In genomic region chr3:11514191-11514770, GRCh38 we compare ENCODE assay signal across 9 cellular contexts.
DNase-seq lines count a peak whose midpoint lies in the region; ATAC-seq, FAIRE-seq and TF ChIP-seq lines count a peak whose summit lies in the region.
"Had no signal": no experiment of that assay in that cellular context is flagged by ENCODE, and none has a peak within 500 bp of the region (broad histone marks: within the 10 kb centered on the region; RNA-seq: fewer than 3 reads in every experiment).

No MANE protein-coding gene starts in this region.

- ATAC-seq in Panc1 (no peak; the same call in 1 of the 2 replicates), pancreas (peak in 3 of 4 donors; percentile 69 to 93 (median 86)), GM18868 (IDR thresholded peaks at IDR 0.05; ENCODE audit: unreplicated experiment) (no peak), GM18520 (IDR thresholded peaks at IDR 0.05; ENCODE audit: unreplicated experiment) (no peak)

- H3K4me1 ChIP-seq in Panc1 (ENCODE audit: control insufficient read depth, insufficient read depth, low read length) (peaks cover 18% of the 10 kb centered on the region), esophagus squamous epithelium (peaks cover 0 to 36% (median 19%) of the 10 kb centered on the region in 3 donors), pancreas (peaks cover 2 to 13% (median 5%) of the 10 kb centered on the region in 3 donors)

- POLR2A ChIA-PET in Panc1 (lab: Charles Lee): no interaction called here

- no peak overlapping the region for H3K4me3 ChIP-seq in Panc1 (ENCODE audit: low read depth in 2 of 2, low read length in 2 of 2)
- no peak overlapping the region for H3K4me3 ChIP-seq in esophagus squamous epithelium
- no peak overlapping the region for H3K4me3 ChIP-seq in pancreas

- H3K9me3 ChIP-seq in Panc1 (ENCODE audit: control insufficient read depth, insufficient read depth, low read depth, low read length) (no peaks in the 10 kb centered on the region), esophagus squamous epithelium (no peaks in the 10 kb centered on the region), pancreas (no peaks in the 10 kb centered on the region)

- in situ Hi-C loops in Panc1 (cut with HindIII; ENCODE audit: low pct_unique_long_range_greater_than_20kb, low sequenced_read_pairs): no loop called here

- peaks cover 11% of the 10 kb centered on the region for H3K4me1 Mint-ChIP-seq in CD14-positive monocyte
- peaks cover 4% of the 10 kb centered on the region for H3K4me1 Mint-ChIP-seq in activated naive CD4-positive, alpha-beta T cell treated with anti-CD3 and anti-CD28 coated beads for 36 hours (ENCODE audit: low read depth)

- no peak for TF ChIP-seq POLR2A in esophagus squamous epithelium (IDR thresholded peaks at IDR 0.05)
- no peak for TF ChIP-seq POLR2A in erythroblast (IDR thresholded peaks at IDR 0.05; ENCODE audit: low read length)

- H3K27ac Mint-ChIP-seq in CD14-positive monocyte: peak overlapping the region in 5 of 7 donors; percentile 35 to 73 (median 50)
- H3K27ac Mint-ChIP-seq in activated naive CD4-positive, alpha-beta T cell treated with anti-CD3 and anti-CD28 coated beads for 36 hours: no peak overlapping the region

- H3K36me3 ChIP-seq in Panc1 (ENCODE audit: control insufficient read depth, insufficient read depth, low read length): no peaks in the 10 kb centered on the region
- H3K36me3 ChIP-seq in esophagus squamous epithelium: no peaks in the 10 kb centered on the region
- no peaks in the 10 kb centered on the region for H3K36me3 ChIP-seq in pancreas

- no TSS peak for BruUV-seq in Panc1 (replicated peaks; lab: Mats Ljungman, UMichigan)

- TF ChIP-seq CTCF in CD14-positive monocyte (IDR thresholded peaks at IDR 0.05): no peak
- no peak for TF ChIP-seq CTCF in Panc1 (IDR thresholded peaks at IDR 0.05)
- peak in 1 of 6 experiments; percentile 7 for TF ChIP-seq CTCF in esophagus squamous epithelium (IDR thresholded peaks at IDR 0.05)
- TF ChIP-seq CTCF in pancreas (IDR thresholded peaks at IDR 0.05): no peak

- 31 to 46% methylated on average over 6 of the region's 6 CpGs for WGBS in esophagus squamous epithelium, 2 donors
- WGBS in pancreas, 2 donors: 42 to 47% methylated on average over 6 of the region's 6 CpGs

- H3K36me3 Mint-ChIP-seq in CD14-positive monocyte: peaks cover 43 to 67% of the 10 kb centered on the region in 2 donors
- H3K36me3 Mint-ChIP-seq in activated naive CD4-positive, alpha-beta T cell treated with anti-CD3 and anti-CD28 coated beads for 36 hours (ENCODE audit: low read depth): peaks cover 11% of the 10 kb centered on the region

- H3K27ac ChIP-seq in Panc1 (ENCODE audit: low read length) (peak overlapping the region; percentile 51; the same call in 1 of the 2 replicates), esophagus squamous epithelium (peak overlapping the region; percentile 9 to 59 (median 50)), pancreas (peak overlapping the region in 2 of 4 donors; percentile 4 to 28)

- no peaks in the 10 kb centered on the region for H3K27me3 Mint-ChIP-seq in CD14-positive monocyte (ENCODE audit: low read depth in 3 of 3)
- H3K27me3 Mint-ChIP-seq in activated naive CD4-positive, alpha-beta T cell treated with anti-CD3 and anti-CD28 coated beads for 36 hours (ENCODE audit: low read depth): no peaks in the 10 kb centered on the region

- CTCF ChIA-PET in Panc1 (lab: Charles Lee): no interaction called here
- CTCF ChIA-PET in activated naive CD4-positive, alpha-beta T cell treated with anti-CD3 and anti-CD28 coated beads for 36 hours (lab: Charles Lee): interaction anchor here (0.6 kb wide), 2 partner anchors 135 to 368 kb away, joined by 3 read pairs; no protein-coding TSS in a partner anchor

- intact Hi-C loops in CD14-positive monocyte (cut with micrococcal nuclease) (no loop called here), Panc1 (cut with micrococcal nuclease; ENCODE audit: unreplicated experiment) (no loop called here), esophagus squamous epithelium (cut with DNase I) (no loop called here), pancreas (cut with DNase I) (no loop called here)
- intact Hi-C loops in activated naive CD4-positive, alpha-beta T cell treated with anti-CD3 and anti-CD28 coated beads for 36 hours (cut with micrococcal nuclease): no loop called here

- H3K4me3 Mint-ChIP-seq in CD14-positive monocyte: no peak overlapping the region
- H3K4me3 Mint-ChIP-seq in activated naive CD4-positive, alpha-beta T cell treated with anti-CD3 and anti-CD28 coated beads for 36 hours: no peak overlapping the region

- peaks cover 0 to 10% (median 0%) of the 10 kb centered on the region in 7 donors for H3K9me3 Mint-ChIP-seq in CD14-positive monocyte
- no peaks in the 10 kb centered on the region for H3K9me3 Mint-ChIP-seq in activated naive CD4-positive, alpha-beta T cell treated with anti-CD3 and anti-CD28 coated beads for 36 hours

- DNase-seq in CD14-positive monocyte (ENCODE audit: low spot score) (no peak), Panc1 (ENCODE audit: low read depth, low spot score) (no peak), esophagus squamous epithelium (lab: John Stamatoyannopoulos, UW) (no peak), pancreas (peak in 2 of 6 donors; percentile 48 to 63), erythroblast (lab: John Stamatoyannopoulos, UW) (no peak)
- DNase-seq in activated naive CD4-positive, alpha-beta T cell treated with anti-CD3 and anti-CD28 coated beads for 36 hours: no peak
- DNase-seq: NCI-H1417 had no signal

- H3K27me3 ChIP-seq in Panc1 (ENCODE audit: control insufficient read depth, insufficient read depth, low read length) (no peaks in the 10 kb centered on the region), esophagus squamous epithelium (no peaks in the 10 kb centered on the region), pancreas (no peaks in the 10 kb centered on the region)

- FAIRE-seq in pancreas (lab: Jason Lieb, UNC): no peak

Comparison
In these comparisons a context has a peak if more than half of its experiments do, and no peak if none do; other contexts are left out.
1. ATAC-seq: peak in pancreas (3 of 4); none in Panc1 (single experiment), GM18868 (single experiment) and GM18520 (single experiment).